ENCODE assay signal across 8 cellular contexts in genomic region chr2:45567974-45568789, GRCh38. TPM values are rescaled to one million over a fixed set of nuclear protein-coding genes. Genes with fewer than 3 reads are reported as not detected.
DNase-seq lines count a peak whose midpoint lies in the region; ATAC-seq and TF ChIP-seq lines count a peak whose summit lies in the region.

No MANE protein-coding gene starts in this region.

- no peaks in the 10 kb centered on the region for H3K9me3 ChIP-seq in DND-41 (ENCODE audit: insufficient read depth, low read length, severe bottlenecking)
- H3K9me3 ChIP-seq in right lobe of liver: no peaks in the 10 kb centered on the region
- no peaks in the 10 kb centered on the region for H3K9me3 ChIP-seq in BE2C
- no peaks in the 10 kb centered on the region for H3K9me3 ChIP-seq in body of pancreas

- peak overlapping the region; percentile 62 for H3K4me2 ChIP-seq in DND-41 (ENCODE audit: insufficient read depth, low read length)

- peak overlapping the region; percentile 89 for H3K27ac Mint-ChIP-seq in activated T-helper 17 cell treated with anti-CD3 and anti-CD28 coated beads, Interleukin-2, amount 50 U/mL, for 72 hours

- H3K4me1 Mint-ChIP-seq in activated T-helper 17 cell treated with anti-CD3 and anti-CD28 coated beads, Interleukin-2, amount 50 U/mL, for 72 hours: peaks cover 13% of the 10 kb centered on the region

- H3K9me3 Mint-ChIP-seq in activated T-helper 17 cell treated with anti-CD3 and anti-CD28 coated beads, Interleukin-2, amount 50 U/mL, for 72 hours: peaks cover 3% of the 10 kb centered on the region

- no peak for TF ChIP-seq POLR2A in right lobe of liver (IDR thresholded peaks at IDR 0.05)
- no peak for TF ChIP-seq POLR2A in body of pancreas (IDR thresholded peaks at IDR 0.05)

- peak overlapping the region; percentile 57 for H3K9ac ChIP-seq in DND-41 (ENCODE audit: low read depth, low read length)

- H3K79me2 ChIP-seq in DND-41 (ENCODE audit: insufficient read depth, low read length): peaks cover 45% of the 10 kb centered on the region

- DNase-seq in DND-41 (peak; percentile 28), right lobe of liver (no peak), BE2C (no peak), kidney glomerular epithelial cell (lab: John Stamatoyannopoulos, UW) (no peak), body of pancreas (no peak)

- H3K4me3 Mint-ChIP-seq in activated T-helper 17 cell treated with anti-CD3 and anti-CD28 coated beads, Interleukin-2, amount 50 U/mL, for 72 hours: peak overlapping the region; percentile 78

- peaks cover 7% of the 10 kb centered on the region; the same call in 1 of the 2 replicates for H3K36me3 ChIP-seq in DND-41 (ENCODE audit: insufficient read depth, low read length)
- peaks cover 0 to 6% (median 2%) of the 10 kb centered on the region in 4 donors for H3K36me3 ChIP-seq in right lobe of liver
- peaks cover 22% of the 10 kb centered on the region for H3K36me3 ChIP-seq in BE2C
- no peaks in the 10 kb centered on the region for H3K36me3 ChIP-seq in body of pancreas (replicated peaks in 1 of 2; ENCODE audit: insufficient read depth in 1 of 2, low read depth in 2 of 2)

- peaks cover 55% of the 10 kb centered on the region for H3K4me1 ChIP-seq in DND-41 (ENCODE audit: insufficient read depth, low read length)
- H3K4me1 ChIP-seq in right lobe of liver: no peaks in the 10 kb centered on the region
- H3K4me1 ChIP-seq in BE2C: no peaks in the 10 kb centered on the region; the same call in 1 of the 2 replicates
- H3K4me1 ChIP-seq in body of pancreas: no peaks in the 10 kb centered on the region

- ATAC-seq in DND-41 (ENCODE audit: insufficient read depth, low read depth) (peak; percentile 90), GM19468 (IDR thresholded peaks at IDR 0.05; ENCODE audit: extremely low read depth, unreplicated experiment) (peak; percentile 93), HG03469 (IDR thresholded peaks at IDR 0.05; ENCODE audit: unreplicated experiment) (peak; percentile 73), right lobe of liver (peak; percentile 72 to 86 (median 82)), body of pancreas (no peak)
- peak; percentile 98 for ATAC-seq in activated T-helper 17 cell treated with anti-CD3 and anti-CD28 coated beads, Interleukin-2, amount 50 U/mL, for 72 hours (replicated peaks)

- intact Hi-C loops in right lobe of liver (cut with DNase I) (no loop called here), body of pancreas (cut with DNase I) (no loop called here)

- H3K27ac ChIP-seq in DND-41 (ENCODE audit: low read length) (peak overlapping the region; percentile 96), right lobe of liver (peak overlapping the region in 2 of 3 donors; percentile 31 to 52), body of pancreas (peak overlapping the region in 1 of 4 donors; percentile 32)

- WGBS in right lobe of liver (ENCODE audit: insufficient coverage, low coverage, low lambda C conversion rate, missing lambda C conversion rate): 51% methylated on average over 5 of the region's 5 CpGs
- 62 to 76% methylated on average over 5 of the region's 5 CpGs for WGBS in body of pancreas, 2 donors

- peak overlapping the region; percentile 28 for H2AFZ ChIP-seq in DND-41 (ENCODE audit: low read depth, low read length)

- H3K27me3 Mint-ChIP-seq in activated T-helper 17 cell treated with anti-CD3 and anti-CD28 coated beads, Interleukin-2, amount 50 U/mL, for 72 hours: no peaks in the 10 kb centered on the region

- H3K36me3 Mint-ChIP-seq in activated T-helper 17 cell treated with anti-CD3 and anti-CD28 coated beads, Interleukin-2, amount 50 U/mL, for 72 hours (ENCODE audit: low read depth): peaks cover 24% of the 10 kb centered on the region

- peak overlapping the region; percentile 43 to 54; a peak in 3 of 4 replicates for H3K4me3 ChIP-seq in DND-41 (ENCODE audit: low read depth in 1 of 2, low read length in 2 of 2)
- peak overlapping the region in 1 of 3 donors; percentile 2 for H3K4me3 ChIP-seq in right lobe of liver
- H3K4me3 ChIP-seq in BE2C (ENCODE audit: low read depth, low read length): no peak overlapping the region
- no peak overlapping the region for H3K4me3 ChIP-seq in body of pancreas

- no peaks in the 10 kb centered on the region for H4K20me1 ChIP-seq in DND-41 (ENCODE audit: insufficient read depth, low read length)

- H3K27me3 ChIP-seq in DND-41 (ENCODE audit: insufficient read depth, low read length, poor library complexity): no peaks in the 10 kb centered on the region
- no peaks in the 10 kb centered on the region for H3K27me3 ChIP-seq in right lobe of liver
- H3K27me3 ChIP-seq in BE2C: no peaks in the 10 kb centered on the region
- H3K27me3 ChIP-seq in body of pancreas: no peaks in the 10 kb centered on the region

- TF ChIP-seq CTCF in DND-41 (IDR thresholded peaks at IDR 0.05; ENCODE audit: borderline replicate concordance, extremely low read depth, low read length, poor library complexity, severe bottlenecking) (no peak), right lobe of liver (IDR thresholded peaks at IDR 0.05) (peak in 1 of 4 donors; percentile 8), BE2C (IDR thresholded peaks at IDR 0.05; ENCODE audit: low read depth, low read length) (no peak), body of pancreas (IDR thresholded peaks at IDR 0.05) (no peak)

RNA-seq across cellular contexts. Expression of gene SRBD1, which starts 42.9 kb away (rescaled TPM):
- total RNA-seq in activated T-helper 17 cell treated with anti-CD3 and anti-CD28 coated beads, Interleukin-2, amount 50 U/mL, for 72 hours: 10 to 100 TPM; 10.9 to 17.1 TPM
- total RNA-seq in right lobe of liver (10 to 100 TPM in 2 of 6 experiments, 1 to 10 TPM in 4; 7.4 to 14.1 (median 9.4) TPM), body of pancreas (10 to 100 TPM; 14.8 to 21.4 TPM)
- 4.1 TPM for polyA plus RNA-seq in BE2C (2012; ENCODE audit: insufficient read depth, insufficient read length, low read depth)

Comparison
In these comparisons a context has a peak if more than half of its experiments do, and no peak if none do; other contexts are left out.
1. H3K4me3 ChIP-seq: peak in DND-41 (2 of 2); none in BE2C (single experiment) and body of pancreas (0 of 2).